In genomic region chr5:74261906-74262305, GRCh38 we compare ENCODE assay signal across 23 cellular contexts.
DNase-seq lines count a peak whose midpoint lies in the region; ATAC-seq and TF ChIP-seq lines count a peak whose summit lies in the region.
"Had no signal": no experiment of that assay in that cellular context is flagged by ENCODE, and none has a peak within 500 bp of the region (broad histone marks: within the 10 kb centered on the region; RNA-seq: fewer than 3 reads in every experiment).

No MANE protein-coding gene starts in this region.

- H3K9ac ChIP-seq in adipocyte (ENCODE audit: low read length) = no peak overlapping the region

- H3K4me3 ChIP-seq in adipocyte (ENCODE audit: low read length) = no peak overlapping the region
- H3K4me3 ChIP-seq: gastroesophageal sphincter, uterus had no signal

- peak; percentile 51 for DNase-seq in NCI-H82 (lab: John Stamatoyannopoulos, UW)
- DNase-seq in NCI-H82 treated with DMSO at 0.1 percent for 48 hours (lab: John Stamatoyannopoulos, UW; ENCODE audit: unreplicated experiment) = no peak
- DNase-seq in adipocyte (ENCODE audit: low read depth) = peak; percentile 46
- peak; percentile 23 for DNase-seq in fibroblast of the conjunctiva (ENCODE audit: low read depth)
- DNase-seq in LoVo (ENCODE audit: low spot score) = no peak
- no peak for DNase-seq in islet precursor cell
- DNase-seq in medulla oblongata (ENCODE audit: extremely low spot score) = no peak
- DNase-seq: activated CD4-positive, alpha-beta T cell treated with anti-CD3 and anti-CD28 coated beads, Interleukin-2, amount 10 ng/mL, durations not matched to agents 7 days and 5 days; activated T-cell treated with anti-CD3 and anti-CD28 coated beads, Interleukin-2, amount 50 U/mL, for 4 hours; CD4-positive, alpha-beta memory T cell; hippocampal formation; naive B cell; NCI-H1092 treated with DMSO at 0.1 percent for 48 hours; NCI-H1930; occipital lobe; stimulated activated naive CD8-positive, alpha-beta T cell treated with anti-CD3 and anti-CD28 coated beads, Interleukin-15, Interleukin-2, amounts not matched to agents 100 U/mL and 50 U/mL, for 24 hours; SW 1271; T-helper 9 cell; uterus had no signal

- H3K4me1 ChIP-seq in adipocyte (ENCODE audit: control insufficient read depth, insufficient read depth, low read length) = peaks cover 14% of the 10 kb centered on the region

- no peaks in the 10 kb centered on the region for H3K27me3 ChIP-seq in adipocyte (replicated peaks; ENCODE audit: control insufficient read depth, insufficient read depth, low read length)
- H3K27me3 ChIP-seq: gastroesophageal sphincter, uterus had no signal

- TF ChIP-seq POLR2A in GM18505 (IDR thresholded peaks at IDR 0.05; ENCODE audit: borderline replicate concordance, extremely low read depth, insufficient read depth, insufficient read length) = no peak

- ATAC-seq in GM18505 (IDR thresholded peaks at IDR 0.05; ENCODE audit: unreplicated experiment) = no peak
- ATAC-seq: activated T-cell treated with anti-CD3 and anti-CD28 coated beads, Interleukin-2, amount 50 U/mL, for 4 hours; gastroesophageal sphincter; left lobe of liver; stimulated activated naive CD8-positive, alpha-beta T cell treated with anti-CD3 and anti-CD28 coated beads, Interleukin-15, Interleukin-2, amounts not matched to agents 100 U/mL and 50 U/mL, for 24 hours; WTC11 had no signal

- no peaks in the 10 kb centered on the region for H3K36me3 ChIP-seq in adipocyte (ENCODE audit: control insufficient read depth, insufficient read depth, low read length, severe bottlenecking)
- H3K36me3 ChIP-seq: gastroesophageal sphincter, uterus had no signal

- no peaks in the 10 kb centered on the region for H3K9me3 ChIP-seq in adipocyte (ENCODE audit: control insufficient read depth, low read length)
- H3K9me3 ChIP-seq: gastroesophageal sphincter, uterus had no signal

Comparison
In these comparisons a context has a peak if more than half of its experiments do, and no peak if none do; other contexts are left out.
1. DNase-seq: peak in NCI-H82 (single experiment), adipocyte (single experiment) and fibroblast of the conjunctiva (single experiment); none in NCI-H82 treated with DMSO at 0.1 percent for 48 hours (single experiment), LoVo (single experiment), islet precursor cell (single experiment) and medulla oblongata (single experiment).